ENCODE assay signal across 8 cellular contexts in genomic region chr11:118910309-118911112, GRCh38. TPM values are rescaled to one million over a fixed set of nuclear protein-coding genes. Genes with fewer than 3 reads are reported as not detected.
DNase-seq lines count a peak whose midpoint lies in the region; ATAC-seq and TF ChIP-seq lines count a peak whose summit lies in the region.

No MANE protein-coding gene starts in this region.

- peak; percentile 19 for ATAC-seq in CD8-positive, alpha-beta T cell
- no peak for ATAC-seq in GM21381 (IDR thresholded peaks at IDR 0.05; ENCODE audit: unreplicated experiment)
- no peak for ATAC-seq in GM21576 (IDR thresholded peaks at IDR 0.05; ENCODE audit: unreplicated experiment)

- peaks cover 86% of the 10 kb centered on the region for H3K79me2 ChIP-seq in osteoblast (ENCODE audit: insufficient read depth, low read length)

- peak overlapping the region; percentile 87 for H3K4me3 Mint-ChIP-seq in CD8-positive, alpha-beta T cell
- peak overlapping the region; percentile 82 for H3K4me3 Mint-ChIP-seq in activated naive CD8-positive, alpha-beta T cell
- no peak overlapping the region for H3K4me3 Mint-ChIP-seq in glutamatergic neuron (ENCODE audit: unreplicated experiment)

- H3K27ac Mint-ChIP-seq in CD8-positive, alpha-beta T cell, result peak overlapping the region; percentile 99
- peak overlapping the region; percentile 92 for H3K27ac Mint-ChIP-seq in activated naive CD8-positive, alpha-beta T cell
- no peak overlapping the region for H3K27ac Mint-ChIP-seq in glutamatergic neuron (ENCODE audit: unreplicated experiment)

- peaks cover 32% of the 10 kb centered on the region for H4K20me1 ChIP-seq in osteoblast (ENCODE audit: insufficient read depth, low read length)

- intact Hi-C loops in CD8-positive, alpha-beta T cell (cut with DNase I, micrococcal nuclease), result no loop called here

- H2AFZ ChIP-seq in osteoblast (ENCODE audit: low read length), result no peak overlapping the region

- no peaks in the 10 kb centered on the region for H3K27me3 Mint-ChIP-seq in CD8-positive, alpha-beta T cell (ENCODE audit: low read depth)
- H3K27me3 Mint-ChIP-seq in activated naive CD8-positive, alpha-beta T cell, result no peaks in the 10 kb centered on the region
- peaks cover 9% of the 10 kb centered on the region for H3K27me3 Mint-ChIP-seq in glutamatergic neuron (ENCODE audit: unreplicated experiment)

- H3K36me3 ChIP-seq in CD8-positive, alpha-beta T cell (ENCODE audit: insufficient read depth, low read length), result peaks cover 24% of the 10 kb centered on the region
- peaks cover 26% of the 10 kb centered on the region for H3K36me3 ChIP-seq in osteoblast (ENCODE audit: insufficient read depth, low read length)

- peak overlapping the region; percentile 44 for H3K4me3 ChIP-seq in CD8-positive, alpha-beta T cell (ENCODE audit: low read depth, low read length)
- peak overlapping the region; percentile 57 for H3K4me3 ChIP-seq in osteoblast (ENCODE audit: insufficient read depth, low read length)

- DNase-seq in CD8-positive, alpha-beta T cell, result peak in 5 of 7 experiments; percentile 33 to 80 (median 69)
- DNase-seq in NCI-H510A (lab: John Stamatoyannopoulos, UW) (peak; percentile 72), glutamatergic neuron (peak; percentile 48), osteoblast (ENCODE audit: insufficient read length, low spot score, missing footprints) (peak; percentile 98), D341Med (ENCODE audit: low spot score) (no peak)

- POLR2A ChIA-PET in CD8-positive, alpha-beta T cell (lab: Charles Lee), result interaction anchor here (0.7 to 9.9 kb wide), 5 partner anchors 14 to 120 kb away, joined by 3 to 201 read pairs (median 120); partner anchors contain the start of genes BCL9L, DDX6 and SLC37A4

- no peak for TF ChIP-seq CTCF in CD8-positive, alpha-beta T cell (IDR thresholded peaks at IDR 0.05)
- no peak for TF ChIP-seq CTCF in glutamatergic neuron (IDR thresholded peaks at IDR 0.05; ENCODE audit: partially characterized antibody, unreplicated experiment)
- TF ChIP-seq CTCF in osteoblast (IDR thresholded peaks at IDR 0.05; ENCODE audit: extremely low read depth, low read depth, low read length), result no peak

- H3K36me3 Mint-ChIP-seq in CD8-positive, alpha-beta T cell, result peaks cover 40% of the 10 kb centered on the region
- H3K36me3 Mint-ChIP-seq in activated naive CD8-positive, alpha-beta T cell, result no peaks in the 10 kb centered on the region
- H3K36me3 Mint-ChIP-seq in glutamatergic neuron (ENCODE audit: unreplicated experiment), result no peaks in the 10 kb centered on the region

- H3K27ac ChIP-seq in CD8-positive, alpha-beta T cell (ENCODE audit: low read depth, low read length), result peak overlapping the region; percentile 94
- peak overlapping the region; percentile 99 for H3K27ac ChIP-seq in osteoblast (ENCODE audit: low read depth, low read length)

- H3K4me1 ChIP-seq in CD8-positive, alpha-beta T cell (ENCODE audit: insufficient read depth, low read length), result peaks cover 82% of the 10 kb centered on the region
- peaks cover 64% of the 10 kb centered on the region for H3K4me1 ChIP-seq in osteoblast (ENCODE audit: insufficient read depth, low read length)

- H3K27me3 ChIP-seq in CD8-positive, alpha-beta T cell (ENCODE audit: insufficient read depth, low read length), result no peaks in the 10 kb centered on the region
- H3K27me3 ChIP-seq in osteoblast (ENCODE audit: insufficient read depth, low read length), result no peaks in the 10 kb centered on the region

- CTCF ChIA-PET in CD8-positive, alpha-beta T cell (lab: Charles Lee), result interaction anchor here (0.6 to 7.5 kb wide), 8 partner anchors 15 to 153 kb away, joined by 3 to 92 read pairs (median 4); partner anchors contain the start of gene DDX6

- peaks cover 77% of the 10 kb centered on the region for H3K4me1 Mint-ChIP-seq in CD8-positive, alpha-beta T cell (ENCODE audit: low read depth)
- peaks cover 69% of the 10 kb centered on the region for H3K4me1 Mint-ChIP-seq in activated naive CD8-positive, alpha-beta T cell (ENCODE audit: low read depth)
- H3K4me1 Mint-ChIP-seq in glutamatergic neuron (ENCODE audit: low read depth, unreplicated experiment), result peaks cover 30% of the 10 kb centered on the region

- no peaks in the 10 kb centered on the region for H3K9me3 ChIP-seq in CD8-positive, alpha-beta T cell (ENCODE audit: low read length)
- H3K9me3 ChIP-seq in osteoblast (ENCODE audit: low read depth, low read length), result no peaks in the 10 kb centered on the region

- peak overlapping the region; percentile 81 for H3K4me2 ChIP-seq in osteoblast (ENCODE audit: insufficient read depth, low read length)

- H3K9me3 Mint-ChIP-seq in CD8-positive, alpha-beta T cell, result no peaks in the 10 kb centered on the region
- H3K9me3 Mint-ChIP-seq in activated naive CD8-positive, alpha-beta T cell (ENCODE audit: low read depth), result no peaks in the 10 kb centered on the region
- H3K9me3 Mint-ChIP-seq in glutamatergic neuron (ENCODE audit: unreplicated experiment), result peaks cover 8% of the 10 kb centered on the region

RNA-seq across cellular contexts. Expression of gene BCL9L, which starts 15.2 kb away (rescaled TPM):
- 100 to 1,000 TPM; 437 to 439 TPM for total RNA-seq in CD8-positive, alpha-beta T cell
- total RNA-seq in glutamatergic neuron (ENCODE audit: unreplicated experiment) (13.0 TPM), osteoblast (27.9 and 28.3 TPM in 2 replicates)

RNA-seq across cellular contexts. Expression of gene CXCR5, which starts 26.8 kb away (rescaled TPM):
- total RNA-seq in CD8-positive, alpha-beta T cell, result 1 to 10 TPM; 7.6 to 8.0 TPM
- total RNA-seq in glutamatergic neuron (ENCODE audit: unreplicated experiment), result not detected
- not detected in 2 replicates for total RNA-seq in osteoblast

RNA-seq across cellular contexts. Expression of gene UPK2, which starts 45.6 kb away (rescaled TPM):
- not detected for total RNA-seq in CD8-positive, alpha-beta T cell
- total RNA-seq in glutamatergic neuron (ENCODE audit: unreplicated experiment) (not detected), osteoblast (not detected in 2 replicates)

Comparison
In these comparisons a context has a peak if more than half of its experiments do, and no peak if none do; other contexts are left out.
1. RNA of gene BCL9L, which starts 15.2 kb away (total RNA-seq): 437 to 439 TPM in CD8-positive, alpha-beta T cell; 27.9 to 28.3 TPM in osteoblast and 13.0 TPM in glutamatergic neuron (single experiment); every median in the first group is over 10 times any median in the second.